ENCODE assay signal across 8 cellular contexts in genomic region chr9:33263936-33264472, GRCh38. TPM values are rescaled to one million over a fixed set of nuclear protein-coding genes. Genes with fewer than 3 reads are reported as not detected.
DNase-seq lines count a peak whose midpoint lies in the region; TF ChIP-seq lines count a peak whose summit lies in the region.

No MANE protein-coding gene starts in this region.

- H3K4me1 Mint-ChIP-seq in nephron progenitor cell, result peaks cover 32% of the 10 kb centered on the region

- H3K4me2 ChIP-seq in fibroblast of lung (ENCODE audit: extremely low read depth, insufficient read depth, low read length), result peak overlapping the region; percentile 85

- TF ChIP-seq CTCF in HFF-Myc (IDR thresholded peaks at IDR 0.05; ENCODE audit: low read depth, low read length, missing control alignments) (no peak), fibroblast of lung (conservative IDR thresholded peaks at IDR 0.05 in 1 of 2, IDR thresholded peaks at IDR 0.05 in 1 of 2; ENCODE audit: low read depth in 1 of 2, low read length in 2 of 2) (no peak), nephron progenitor cell (IDR thresholded peaks at IDR 0.05) (no peak), thyroid gland (IDR thresholded peaks at IDR 0.05) (no peak)

- H3K79me2 ChIP-seq in fibroblast of lung (ENCODE audit: control insufficient read depth, insufficient read depth, low read length), result peaks cover 32% of the 10 kb centered on the region

- no peaks in the 10 kb centered on the region for H3K9me3 ChIP-seq in fibroblast of lung (ENCODE audit: control insufficient read depth, insufficient read depth, low read depth, low read length)
- H3K9me3 ChIP-seq in thyroid gland, result no peaks in the 10 kb centered on the region

- H3K9ac ChIP-seq in fibroblast of lung (ENCODE audit: insufficient read depth, low read length), result peak overlapping the region; percentile 84

- H2AFZ ChIP-seq in fibroblast of lung (ENCODE audit: low read length), result peak overlapping the region; percentile 91

- peak overlapping the region; percentile 99 for H3K4me3 ChIP-seq in HFF-Myc (replicated peaks; ENCODE audit: low read depth, low read length)
- peak overlapping the region; percentile 91 to 99 (median 94) for H3K4me3 ChIP-seq in fibroblast of lung (replicated peaks in 1 of 4; ENCODE audit: control extremely low read depth in 1 of 4, insufficient read depth in 1 of 4, low read depth in 3 of 4, low read length in 4 of 4)
- H3K4me3 ChIP-seq in thyroid gland (replicated peaks in 1 of 3), result peak overlapping the region; percentile 76 to 79 (median 77)

- H3K4me1 ChIP-seq in fibroblast of lung (ENCODE audit: control insufficient read depth, extremely low read depth, insufficient read depth, low read length) (peaks cover 2% of the 10 kb centered on the region), thyroid gland (peaks cover 14 to 20% of the 10 kb centered on the region in 2 donors)

- intact Hi-C loops in thyroid gland (cut with DNase I), result no loop called here

- DNase-seq in NCI-H1105 treated with DMSO at 0.1 percent for 48 hours (lab: John Stamatoyannopoulos, UW) (peak; percentile 29), NCI-H1105 (lab: John Stamatoyannopoulos, UW) (no peak), HFF-Myc (ENCODE audit: extremely low read depth, low read depth) (no peak), NAMALWA (ENCODE audit: low spot score) (peak; percentile 72), fibroblast of lung (ENCODE audit: low read depth in 2 of 2) (peak in 1 of 2 donors; percentile 25), nephron progenitor cell (no peak), thyroid gland (peak in 1 of 2 donors; percentile 46)
- DNase-seq in activated T-cell treated with anti-CD3 and anti-CD28 coated beads, Interleukin-2, amount 50 U/mL, for 48 hours, result peak; percentile 65 to 66

- H3K36me3 Mint-ChIP-seq in nephron progenitor cell (ENCODE audit: low read depth), result peaks cover 45% of the 10 kb centered on the region

- peaks cover 3% of the 10 kb centered on the region for H3K27me3 Mint-ChIP-seq in nephron progenitor cell (ENCODE audit: low read depth, poor library complexity)

- peak overlapping the region; percentile 96 for H3K4me3 Mint-ChIP-seq in nephron progenitor cell

- H3K36me3 ChIP-seq in fibroblast of lung (ENCODE audit: control insufficient read depth, insufficient read depth, low read length) (peaks cover 6% of the 10 kb centered on the region), thyroid gland (peaks cover 29 to 34% of the 10 kb centered on the region in 2 donors)

- peak overlapping the region; percentile 84 for H3K27ac ChIP-seq in fibroblast of lung (ENCODE audit: insufficient read depth, low read length)
- peak overlapping the region; percentile 63 to 89 (median 78) for H3K27ac ChIP-seq in thyroid gland

- no peaks in the 10 kb centered on the region for H4K20me1 ChIP-seq in fibroblast of lung (ENCODE audit: control insufficient read depth, extremely low read depth, insufficient read depth, low read length)

- H3K27ac Mint-ChIP-seq in nephron progenitor cell, result peak overlapping the region; percentile 40

- no peak for TF ChIP-seq POLR2A in thyroid gland (IDR thresholded peaks at IDR 0.05)

- 0 to 1% methylated on average over 16 to 41 of the region's 42 CpGs for WGBS in thyroid gland, 2 donors

- H3K9me3 Mint-ChIP-seq in nephron progenitor cell, result no peaks in the 10 kb centered on the region

- H3K27me3 ChIP-seq in fibroblast of lung (ENCODE audit: control insufficient read depth, insufficient read depth, low read length) (no peaks in the 10 kb centered on the region), thyroid gland (no peaks in the 10 kb centered on the region)

RNA-seq across cellular contexts. Expression of gene BAG1, which starts 0.5 kb away (rescaled TPM):
- total RNA-seq in fibroblast of lung (19.2 and 19.8 TPM in 2 replicates), thyroid gland (100 to 1,000 TPM in 2 of 4 donors, 10 to 100 TPM in 2; 72.0 to 135 (median 99.3) TPM)
- polyA plus RNA-seq in fibroblast of lung, result 30.4 and 36.4 TPM in 2 replicates
- 33.1 and 40.8 TPM in 2 replicates for polyA plus RNA-seq in fibroblast of lung (2012)
- polyA minus RNA-seq in fibroblast of lung (ENCODE audit: low replicate concordance), result 1.7 and 5.7 TPM in 2 replicates

RNA-seq across cellular contexts. Expression of gene CHMP5, which starts 0.8 kb away (rescaled TPM):
- total RNA-seq in fibroblast of lung (124 and 130 TPM in 2 replicates), thyroid gland (10 to 100 TPM; 55.1 to 78.2 (median 60.3) TPM)
- polyA plus RNA-seq in fibroblast of lung, result 99.9 and 108 TPM in 2 replicates
- 67.7 and 72.8 TPM in 2 replicates for polyA plus RNA-seq in fibroblast of lung (2012)
- polyA minus RNA-seq in fibroblast of lung (ENCODE audit: low replicate concordance), result 0.20 and 6.0 TPM in 2 replicates

RNA-seq across cellular contexts. Expression of gene SPINK4, which starts 24.0 kb away (rescaled TPM):
- total RNA-seq in fibroblast of lung (not detected in 2 replicates), thyroid gland (not detected)
- polyA plus RNA-seq in fibroblast of lung, result not detected in 2 replicates
- not detected in 2 replicates for polyA plus RNA-seq in fibroblast of lung (2012)
- polyA minus RNA-seq in fibroblast of lung (ENCODE audit: low replicate concordance), result not detected in 2 replicates

RNA-seq across cellular contexts. Expression of gene NFX1, which starts 26.3 kb away (rescaled TPM):
- 21.3 and 30.2 TPM in 2 replicates for total RNA-seq in fibroblast of lung
- polyA plus RNA-seq in fibroblast of lung, result 39.5 and 41.6 TPM in 2 replicates
- polyA plus RNA-seq in fibroblast of lung (2012), result 24.8 and 26.8 TPM in 2 replicates
- polyA minus RNA-seq in fibroblast of lung (ENCODE audit: low replicate concordance), result 121 and 139 TPM in 2 replicates
- 10 to 100 TPM; 44.7 to 65.3 (median 49.8) TPM for total RNA-seq in thyroid gland

Comparison
In these comparisons a context has a peak if more than half of its experiments do, and no peak if none do; other contexts are left out.
1. DNase-seq: peak in NCI-H1105 treated with DMSO at 0.1 percent for 48 hours (single experiment), NAMALWA (single experiment) and activated T-cell treated with anti-CD3 and anti-CD28 coated beads, Interleukin-2, amount 50 U/mL, for 48 hours (2 of 2); none in NCI-H1105 (single experiment), HFF-Myc (single experiment) and nephron progenitor cell (single experiment).
2. Peak in every context shown above with its lines, with median percentiles within 50 percentile points of each other: H3K4me3 ChIP-seq.